ENCODE assay signal across 8 cellular contexts in genomic region chr2:166376488-166376828, GRCh38. TPM values are rescaled to one million over a fixed set of nuclear protein-coding genes. Genes with fewer than 3 reads are reported as not detected.
DNase-seq lines count a peak whose midpoint lies in the region; ATAC-seq and TF ChIP-seq lines count a peak whose summit lies in the region.

No MANE protein-coding gene starts in this region.

- H3K27ac ChIP-seq in gastroesophageal sphincter (peak overlapping the region in 3 of 4 donors; percentile 33 to 56 (median 49)), substantia nigra (ENCODE audit: low read depth, low read length, poor library complexity, severe bottlenecking) (no peak overlapping the region)

- H3K27ac Mint-ChIP-seq in T-helper 17 cell = no peak overlapping the region

- CTCF ChIA-PET in GM10248 (lab: Yijun Ruan, JAX) = no interaction called here

- H3K4me3 ChIP-seq in gastroesophageal sphincter = peak overlapping the region; percentile 38 to 64
- H3K4me3 ChIP-seq in retinal pigment epithelial cell (ENCODE audit: low read length) = peak overlapping the region; percentile 76

- H3K27me3 Mint-ChIP-seq in T-helper 17 cell = peaks cover 31% of the 10 kb centered on the region

- H3K36me3 Mint-ChIP-seq in T-helper 17 cell (ENCODE audit: low read depth) = no peaks in the 10 kb centered on the region

- WGBS in gastroesophageal sphincter (ENCODE audit: low coverage in 1 of 2), 2 donors = 9 to 16% methylated on average over 4 to 11 of the region's 11 CpGs

- no peak for TF ChIP-seq EP300 in gastroesophageal sphincter (IDR thresholded peaks at IDR 0.05)

- no peaks in the 10 kb centered on the region for H3K36me3 ChIP-seq in gastroesophageal sphincter

- no peaks in the 10 kb centered on the region for H3K9me3 ChIP-seq in T-helper 17 cell (ENCODE audit: control insufficient read depth, low read length, poor library complexity, severe bottlenecking)
- H3K9me3 ChIP-seq in gastroesophageal sphincter = no peaks in the 10 kb centered on the region

- POLR2A ChIA-PET in GM10248 (lab: Yijun Ruan, JAX) = no interaction called here

- H3K4me1 Mint-ChIP-seq in T-helper 17 cell = peaks cover 9% of the 10 kb centered on the region

- H3K4me3 Mint-ChIP-seq in T-helper 17 cell = peak overlapping the region; percentile 76

- peaks cover 17% of the 10 kb centered on the region for H3K27me3 ChIP-seq in gastroesophageal sphincter

- DNase-seq in T-helper 17 cell (no peak), retinal pigment epithelial cell (ENCODE audit: low read depth) (no peak), HuH-7 (ENCODE audit: low spot score) (no peak), GM10248 (ENCODE audit: extremely low spot score) (no peak), substantia nigra (lab: John Stamatoyannopoulos, UW) (no peak), activated gamma-delta T cell (lab: John Stamatoyannopoulos, UW) (no peak)

- peak; percentile 11 for ATAC-seq in GM21528 (IDR thresholded peaks at IDR 0.05; ENCODE audit: low FRiP score, unreplicated experiment)
- ATAC-seq in T-helper 17 cell = no peak
- ATAC-seq in gastroesophageal sphincter = no peak

- TF ChIP-seq POLR2A in gastroesophageal sphincter (IDR thresholded peaks at IDR 0.05) = no peak

- TF ChIP-seq CTCF in gastroesophageal sphincter (IDR thresholded peaks at IDR 0.05) (no peak), retinal pigment epithelial cell (conservative IDR thresholded peaks at IDR 0.05; ENCODE audit: low read depth, low read length) (no peak), GM10248 (IDR thresholded peaks at IDR 0.05; ENCODE audit: control extremely low read depth, extremely low read depth, low read depth, missing control alignments) (no peak)

- H3K4me1 ChIP-seq in gastroesophageal sphincter = peaks cover 0 to 24% (median 0%) of the 10 kb centered on the region in 3 donors

RNA-seq across cellular contexts. Expression of gene SCN9A, which starts 0.7 kb away (rescaled TPM):
- total RNA-seq in T-helper 17 cell (under 1 TPM in 1 of 2 donors, not detected in 1; 0.21 TPM), gastroesophageal sphincter (1 to 10 TPM; 3.1 to 7.7 (median 6.2) TPM)
